In the genomic region with DNA sequence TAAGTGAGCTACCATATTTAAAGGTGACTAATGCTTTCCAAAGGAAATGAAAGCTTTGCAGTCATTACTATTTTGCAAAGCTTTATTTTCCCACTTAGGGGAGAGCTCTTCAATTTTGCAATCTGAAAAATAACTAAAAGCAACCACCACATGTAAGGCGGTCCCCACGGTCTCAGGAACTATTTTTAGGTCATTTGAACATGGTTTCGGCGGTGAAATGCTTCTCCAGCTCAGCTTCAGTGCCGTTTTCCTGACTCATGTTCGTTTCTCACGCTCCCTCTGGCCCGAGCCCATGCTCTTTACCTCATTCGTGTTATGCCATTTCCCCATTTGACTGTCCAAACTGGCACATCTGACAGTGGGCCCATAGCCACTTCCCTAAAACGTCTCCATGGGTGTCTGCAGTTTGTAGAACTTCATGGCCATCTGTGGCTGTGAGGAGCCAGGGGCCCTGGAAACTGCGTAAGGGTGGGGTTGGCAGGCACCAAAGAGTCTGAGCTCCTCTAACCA, we compare ENCODE assay signal across 7 cellular contexts. TPM values are rescaled to one million over a fixed set of nuclear protein-coding genes. Genes with fewer than 3 reads are reported as not detected.
DNase-seq lines count a peak whose midpoint lies in the region; ATAC-seq and TF ChIP-seq lines count a peak whose summit lies in the region.

No MANE protein-coding gene starts in this region.

- no peak for TF ChIP-seq CTCF in gastrocnemius medialis (IDR thresholded peaks at IDR 0.05 in 4 of 5, conservative IDR thresholded peaks at IDR 0.05 in 1 of 5)

- ATAC-seq in GM18909 (IDR thresholded peaks at IDR 0.05; ENCODE audit: poor library complexity, unreplicated experiment): peak; percentile 71
- ATAC-seq in HG02973 (IDR thresholded peaks at IDR 0.05; ENCODE audit: unreplicated experiment): peak; percentile 72
- peak; percentile 11 for ATAC-seq in T-helper 17 cell
- peak; percentile 41 for ATAC-seq in effector memory CD8-positive, alpha-beta T cell (replicated peaks)
- peak; percentile 79 to 83 for ATAC-seq in gastrocnemius medialis

- H3K4me3 Mint-ChIP-seq in T-helper 17 cell: peak overlapping the region; percentile 68
- H3K4me3 Mint-ChIP-seq in effector memory CD8-positive, alpha-beta T cell: peak overlapping the region in 1 of 2 donors; percentile 22

- TF ChIP-seq POLR2A in gastrocnemius medialis (IDR thresholded peaks at IDR 0.05): no peak

- H3K27ac Mint-ChIP-seq in T-helper 17 cell: peak overlapping the region; percentile 46
- peak overlapping the region in 1 of 2 donors; percentile 37 for H3K27ac Mint-ChIP-seq in effector memory CD8-positive, alpha-beta T cell

- H3K4me3 ChIP-seq in gastrocnemius medialis: peak overlapping the region in 1 of 4 donors; percentile 20

- H3K9me3 Mint-ChIP-seq in effector memory CD8-positive, alpha-beta T cell: no peaks in the 10 kb centered on the region

- H3K4me1 Mint-ChIP-seq in T-helper 17 cell: peaks cover 36% of the 10 kb centered on the region
- peaks cover 0 to 14% of the 10 kb centered on the region in 2 donors for H3K4me1 Mint-ChIP-seq in effector memory CD8-positive, alpha-beta T cell (ENCODE audit: low read depth in 2 of 2)

- intact Hi-C loops in gastrocnemius medialis (cut with DNase I; ENCODE audit: low total_unique reads): no loop called here

- peaks cover 4% of the 10 kb centered on the region for H3K36me3 Mint-ChIP-seq in T-helper 17 cell (ENCODE audit: low read depth)
- no peaks in the 10 kb centered on the region for H3K36me3 Mint-ChIP-seq in effector memory CD8-positive, alpha-beta T cell (ENCODE audit: insufficient read depth)

- H3K27me3 Mint-ChIP-seq in T-helper 17 cell: peaks cover 7% of the 10 kb centered on the region
- H3K27me3 Mint-ChIP-seq in effector memory CD8-positive, alpha-beta T cell: peaks cover 50 to 63% of the 10 kb centered on the region in 2 donors

- DNase-seq in T-helper 17 cell (no peak), gastrocnemius medialis (peak; percentile 60 to 75), NCI-H146 (lab: John Stamatoyannopoulos, UW) (no peak), DMS79 (lab: John Stamatoyannopoulos, UW) (no peak)
- no peak for DNase-seq in effector memory CD8-positive, alpha-beta T cell

- no peaks in the 10 kb centered on the region for H3K36me3 ChIP-seq in gastrocnemius medialis

- peak overlapping the region; percentile 39 to 61 (median 44) for H3K27ac ChIP-seq in gastrocnemius medialis

- H3K27me3 ChIP-seq in gastrocnemius medialis: no peaks in the 10 kb centered on the region

- H3K4me1 ChIP-seq in gastrocnemius medialis: peaks cover 10 to 11% of the 10 kb centered on the region in 2 donors

- in situ Hi-C loops in gastrocnemius medialis (cut with MboI; ENCODE audit: low sequenced_read_pairs in 4 of 4): no loop called here

- H3K9me3 ChIP-seq in T-helper 17 cell (ENCODE audit: control insufficient read depth, low read length, poor library complexity, severe bottlenecking) (no peaks in the 10 kb centered on the region), gastrocnemius medialis (no peaks in the 10 kb centered on the region)

RNA-seq across cellular contexts. Expression of gene ADTRP, which starts 46.5 kb away (rescaled TPM):
- total RNA-seq in T-helper 17 cell (10 to 100 TPM; 24.6 to 43.4 TPM), gastrocnemius medialis (under 1 TPM in 2 of 4 donors, not detected in 2; 0.31 to 0.73 TPM)

Comparison
In these comparisons a context has a peak if more than half of its experiments do, and no peak if none do; other contexts are left out.
1. ATAC-seq: peak in every context shown above with its lines; median percentile 81 in gastrocnemius medialis; 72 in HG02973; 71 in GM18909; 41 in effector memory CD8-positive, alpha-beta T cell; 11 in T-helper 17 cell.
2. DNase-seq: peak in gastrocnemius medialis (2 of 2); none in T-helper 17 cell (0 of 3), effector memory CD8-positive, alpha-beta T cell (0 of 3), NCI-H146 (single experiment) and DMS79 (single experiment).
3. RNA of gene ADTRP, which starts 46.5 kb away (total RNA-seq): 24.6 to 43.4 TPM in T-helper 17 cell; 0.31 to 0.73 TPM in gastrocnemius medialis; every median in the first group is over 10 times any median in the second.